Comparison of ENCODE assay signal across 25 cellular contexts in the genomic region with DNA sequence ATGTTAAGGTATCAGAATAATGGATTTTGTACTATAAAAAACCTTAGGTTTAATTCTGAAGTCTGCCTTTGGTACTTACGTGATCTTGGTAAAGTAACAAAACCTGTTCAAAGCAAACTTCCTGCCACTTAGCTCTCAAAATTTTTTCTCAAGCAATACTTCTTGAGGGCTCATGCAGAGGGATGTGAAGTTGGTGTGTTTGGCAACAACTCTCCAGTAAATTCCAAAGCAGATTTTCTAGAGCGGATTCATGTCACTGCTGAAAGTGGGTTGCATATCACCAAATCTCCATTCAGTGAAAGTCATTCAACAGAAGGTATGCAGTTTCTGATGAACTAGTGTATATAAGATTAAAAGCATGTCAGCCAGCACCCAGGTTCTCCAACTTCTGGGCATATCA.
"Had no signal": no experiment of that assay in that cellular context is flagged by ENCODE, and none has a peak within 500 bp of the region (broad histone marks: within the 10 kb centered on the region; RNA-seq: fewer than 3 reads in every experiment).

No MANE protein-coding gene starts in this region.

- H3K4me1 ChIP-seq: colonic mucosa, esophagus squamous epithelium, gastrocnemius medialis, heart left ventricle had no signal

- H3K4me3 ChIP-seq: colonic mucosa, esophagus squamous epithelium, gastrocnemius medialis, heart left ventricle, hepatocyte, mucosa of descending colon had no signal

- H3K9me3 ChIP-seq: colonic mucosa, esophagus squamous epithelium, gastrocnemius medialis, heart left ventricle had no signal

- H3K36me3 ChIP-seq: colonic mucosa, esophagus squamous epithelium, gastrocnemius medialis, heart left ventricle had no signal

- ATAC-seq: effector memory CD8-positive, alpha-beta T cell; esophagus mucosa; gastrocnemius medialis; heart left ventricle; left colon; left lobe of liver; left ventricle myocardium superior; mucosa of descending colon had no signal

- H3K27me3 ChIP-seq: colonic mucosa, esophagus squamous epithelium, gastrocnemius medialis, heart left ventricle, hepatocyte had no signal

- DNase-seq: cerebellar nuclear complex; colonic mucosa; cortex of kidney; effector CD8-positive, alpha-beta T cell; effector memory CD8-positive, alpha-beta T cell; endodermal cell; erythroblast; esophagus squamous epithelium; foreskin fibroblast; foreskin melanocyte; gastrocnemius medialis; heart left ventricle; hypothalamus; immature natural killer cell; islet precursor cell; kidney; kidney glomerular epithelial cell; left colon; left ventricle myocardium superior; mesenchymal stem cell; mucosa of descending colon had no signal

- H3K27ac ChIP-seq: colonic mucosa, epithelial cell of prostate, esophagus squamous epithelium, gastrocnemius medialis, heart left ventricle, hepatocyte had no signal
